Comparison of ENCODE assay signal across 22 cellular contexts in genomic region chr6:148890605-148891004, GRCh38.
"Had no signal": no experiment of that assay in that cellular context is flagged by ENCODE, and none has a peak within 500 bp of the region (broad histone marks: within the 10 kb centered on the region; RNA-seq: fewer than 3 reads in every experiment).

No MANE protein-coding gene starts in this region.

- H3K4me3 ChIP-seq: adrenal gland, cardiac muscle cell, coronary artery, esophagus squamous epithelium, heart right ventricle, mucosa of descending colon, SJSA1, testis had no signal

- ATAC-seq: left colon; mucosa of descending colon; naive thymus-derived CD8-positive, alpha-beta T cell had no signal

- H3K27me3 ChIP-seq: adrenal gland, cardiac muscle cell, esophagus squamous epithelium, heart right ventricle, SJSA1, testis had no signal

- DNase-seq: activated CD4-positive, alpha-beta T cell treated with anti-CD3 and anti-CD28 coated beads, Interleukin-2, amount 50 U/mL, for 1 hour; activated naive CD4-positive, alpha-beta T cell treated with anti-CD3 and anti-CD28 coated beads for 36 hours; activated T-cell treated with anti-CD3 and anti-CD28 coated beads, Interleukin-2, amount 50 U/mL, for 1 hour; adrenal gland; effector CD4-positive, alpha-beta T cell; esophagus squamous epithelium; foreskin melanocyte; heart right ventricle; left colon; mucosa of descending colon; naive thymus-derived CD8-positive, alpha-beta T cell; posterior cingulate gyrus; retina; stimulated activated CD4-positive, alpha-beta T cell treated with anti-CD3 and anti-CD28 coated beads, Interleukin-4, amount 100 ng/mL, for 24 hours; stimulated activated CD8-positive, alpha-beta memory T cell treated with anti-CD3 and anti-CD28 coated beads, Interleukin-4, amount 100 ng/mL, for 48 hours; T-helper 9 cell; testis had no signal

- H3K36me3 ChIP-seq: adrenal gland, cardiac muscle cell, esophagus squamous epithelium, heart right ventricle, SJSA1 had no signal

- FAIRE-seq: endothelial cell of umbilical vein, small intestine had no signal

- H3K27ac ChIP-seq: cardiac muscle cell, esophagus squamous epithelium, SJSA1 had no signal

- H3K9me3 ChIP-seq: adrenal gland, esophagus squamous epithelium, heart right ventricle, mucosa of descending colon, SJSA1, testis had no signal
